Comparison of ENCODE assay signal across 1 cellular context in genomic region chr1:6790146-6790545, GRCh38.
TF ChIP-seq lines count a peak whose summit lies in the region.

No MANE protein-coding gene starts in this region.

TF ChIP-seq in HEK293, 187 proteins besides CTCF, POLR2A, EP300 and RAD21 (continued from another document):
- TF ChIP-seq ZSCAN4 (tag by site-specific recombination; IDR thresholded peaks at IDR 0.05) (peak; percentile 90), SETDB1 (IDR thresholded peaks at IDR 0.05; ENCODE audit: insufficient read length, low read length) (no peak), ZNF23 (tag by site-specific recombination; IDR thresholded peaks at IDR 0.05; ENCODE audit: borderline replicate concordance) (no peak), ZNF174 (tag by site-specific recombination; IDR thresholded peaks at IDR 0.05) (no peak), ZSCAN23 (tag by site-specific recombination; IDR thresholded peaks at IDR 0.05) (no peak), ZFHX2 (tag by site-specific recombination; conservative IDR thresholded peaks at IDR 0.05) (peak; percentile 82), ZNF121 (tag by site-specific recombination; IDR thresholded peaks at IDR 0.05) (no peak), ZBTB10 (tag by site-specific recombination; IDR thresholded peaks at IDR 0.05) (no peak), ZNF280D (tag by site-specific recombination; IDR thresholded peaks at IDR 0.05) (no peak), PRDM1 (tag by site-specific recombination; IDR thresholded peaks at IDR 0.05) (0 out of 2 replicates have a peak, but pooled peaks have one; percentile 25), ZNF140 (tag by site-specific recombination; IDR thresholded peaks at IDR 0.05) (no peak), ZNF513 (tag by site-specific recombination; IDR thresholded peaks at IDR 0.05) (no peak), ZNF664 (tag by site-specific recombination; IDR thresholded peaks at IDR 0.05) (no peak)
